Comparison of ENCODE assay signal across 1 cellular context in genomic region chr5:34001231-34001935, GRCh38.
TF ChIP-seq lines count a peak whose summit lies in the region.

No MANE protein-coding gene starts in this region.

TF ChIP-seq in HepG2, 621 proteins besides CTCF, POLR2A, EP300 and RAD21:
- no peak for TF ChIP-seq FOXA1 (IDR thresholded peaks at IDR 0.05)
- TF ChIP-seq FOXA1 (CRISPR knock-in tag; IDR thresholded peaks at IDR 0.05): peak; percentile 62; the same call in 1 of the 2 replicates
- no peak for TF ChIP-seq SKIL (CRISPR knock-in tag; IDR thresholded peaks at IDR 0.05; ENCODE audit: borderline replicate concordance)
- TF ChIP-seq ISL2 (CRISPR knock-in tag; IDR thresholded peaks at IDR 0.05): no peak
- peak; percentile 40; the same call in 1 of the 2 replicates for TF ChIP-seq POGZ (CRISPR knock-in tag; IDR thresholded peaks at IDR 0.05)
- TF ChIP-seq TFAP4 (IDR thresholded peaks at IDR 0.05; ENCODE audit: borderline replicate concordance, low read depth): peak; percentile 72
- peak; percentile 62 for TF ChIP-seq NFYB (CRISPR knock-in tag; IDR thresholded peaks at IDR 0.05)
- 0 out of 2 replicates have a peak, but pooled peaks have one; percentile 25 for TF ChIP-seq FOXJ3 (CRISPR knock-in tag; IDR thresholded peaks at IDR 0.05; ENCODE audit: borderline replicate concordance)
- peak; percentile 98 for TF ChIP-seq HMGXB3 (CRISPR knock-in tag; IDR thresholded peaks at IDR 0.05; ENCODE audit: borderline replicate concordance)
- peak; percentile 54; the same call in 1 of the 2 replicates for TF ChIP-seq FOXA3 (CRISPR knock-in tag; IDR thresholded peaks at IDR 0.05)
- TF ChIP-seq REST (IDR thresholded peaks at IDR 0.05; ENCODE audit: borderline replicate concordance in 1 of 2, low read depth in 1 of 2, low read length in 2 of 2): no peak
- no peak for TF ChIP-seq CEBPG (CRISPR knock-in tag; IDR thresholded peaks at IDR 0.05)
- peak; percentile 72 for TF ChIP-seq NFYC (CRISPR knock-in tag; IDR thresholded peaks at IDR 0.05)
- no peak for TF ChIP-seq ZNF326 (CRISPR knock-in tag; IDR thresholded peaks at IDR 0.05; ENCODE audit: borderline replicate concordance)
- TF ChIP-seq FOXK1 (CRISPR knock-in tag; IDR thresholded peaks at IDR 0.05; ENCODE audit: borderline replicate concordance, low read depth): peak; percentile 42; the same call in 1 of the 2 replicates
- 0 out of 2 replicates have a peak, but pooled peaks have one; percentile 23 for TF ChIP-seq TBX2 (CRISPR knock-in tag; IDR thresholded peaks at IDR 0.05; ENCODE audit: borderline replicate concordance)
- TF ChIP-seq KLF9 (CRISPR knock-in tag; IDR thresholded peaks at IDR 0.05; ENCODE audit: low read depth): no peak
- TF ChIP-seq ZNF3 (CRISPR knock-in tag; IDR thresholded peaks at IDR 0.05): no peak
- TF ChIP-seq ZMYM4 (CRISPR knock-in tag; IDR thresholded peaks at IDR 0.05): peak; percentile 93
- TF ChIP-seq HOMEZ (CRISPR knock-in tag; IDR thresholded peaks at IDR 0.05; ENCODE audit: low read depth): peak; percentile 35; the same call in 1 of the 2 replicates
TF ChIP-seq in HepG2: peak in this region for 12.
